Comparison of ENCODE assay signal across 17 cellular contexts in the genomic region with DNA sequence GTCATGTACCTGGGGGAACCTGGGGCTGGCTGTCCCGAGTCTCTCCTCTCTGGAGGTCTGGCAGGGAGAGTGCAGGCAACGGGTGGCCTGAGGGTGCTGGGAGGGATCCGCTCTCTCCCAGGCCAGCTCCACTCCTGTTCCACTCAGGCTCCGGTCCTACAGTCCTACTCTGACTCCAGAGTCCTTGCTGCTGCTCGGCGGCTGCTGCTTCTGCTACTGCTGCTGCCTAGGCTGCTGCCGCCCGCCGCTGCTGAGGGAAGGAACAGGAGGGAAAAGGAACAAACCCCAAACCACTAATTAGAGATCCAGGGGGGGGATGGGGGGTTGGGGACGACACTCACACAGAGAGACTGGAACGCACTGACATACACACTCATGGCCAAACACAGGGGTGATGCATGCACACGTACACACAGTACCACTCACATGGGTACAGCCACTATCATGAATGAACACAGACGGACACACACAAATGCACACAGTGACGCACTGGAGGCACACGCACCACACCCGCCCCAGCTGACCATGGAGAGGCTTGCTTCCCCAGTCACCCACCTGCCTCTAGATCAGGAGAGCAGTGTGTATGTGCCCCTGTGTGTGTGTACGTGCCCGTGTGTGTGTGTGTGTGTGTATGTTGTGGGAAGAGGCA. TPM values are rescaled to one million over a fixed set of nuclear protein-coding genes. Genes with fewer than 3 reads are reported as not detected.
DNase-seq lines count a peak whose midpoint lies in the region; ATAC-seq, FAIRE-seq and TF ChIP-seq lines count a peak whose summit lies in the region.
"Had no signal": no experiment of that assay in that cellular context is flagged by ENCODE, and none has a peak within 500 bp of the region (broad histone marks: within the 10 kb centered on the region; RNA-seq: fewer than 3 reads in every experiment).

A gene (minus strand): TSS at position 218 of the 649 bp plus-strand sequence. CDS start 708 bp downstream, outside the sequence.

- DNase-seq in A549 (ENCODE audit: low read depth in 1 of 2, low spot score in 1 of 2) (no peak), H7 (peak; percentile 63), RWPE2 (ENCODE audit: low spot score) (no peak), glutamatergic neuron (peak; percentile 36)
- no peak for DNase-seq in stimulated activated CD4-positive, alpha-beta T cell treated with anti-CD3 and anti-CD28 coated beads, Interleukin-2, amount 100 ng/mL, for 24 hours
- DNase-seq in stimulated activated CD4-positive, alpha-beta T cell treated with anti-CD3 and anti-CD28 coated beads, Interleukin-4, amount 100 ng/mL, for 24 hours: no peak
- DNase-seq: activated CD4-positive, CD25-positive, alpha-beta regulatory T cell treated with anti-CD3 and anti-CD28 coated beads, Interleukin-2, amount 50 U/mL, for 72 hours; activated T-cell treated with anti-CD3 and anti-CD28 coated beads, Interleukin-2, amount 50 U/mL, for 4 hours; anterior cingulate cortex; EL; left colon; NCI-H2171 treated with DMSO at 0.1 percent for 48 hours; nucleus accumbens; Right ventricle myocardium superior had no signal

- peaks cover 3% of the 10 kb centered on the region for H3K9me3 Mint-ChIP-seq in glutamatergic neuron (ENCODE audit: unreplicated experiment)
- H3K9me3 Mint-ChIP-seq: activated T-cell treated with anti-CD3 and anti-CD28 coated beads, Interleukin-2, amount 50 U/mL, for 4 hours had no signal

- POLR2A ChIA-PET in A549 (lab: Yijun Ruan, JAX): interaction anchor here (0.9 to 1.7 kb wide), 3 partner anchors 11 to 165 kb away, joined by 3 to 4 read pairs (median 4); a partner anchor contains a TSS

- CTCF ChIA-PET in A549 (lab: Yijun Ruan, JAX): interaction anchor here (0.8 to 21.4 kb wide), 6 partner anchors 9 to 84 kb away, joined by 3 to 638 read pairs (median 18); a partner anchor contains a TSS

- H3K4me1 Mint-ChIP-seq in glutamatergic neuron (ENCODE audit: low read depth, unreplicated experiment): peaks cover 8% of the 10 kb centered on the region

- H3K27me3 Mint-ChIP-seq in glutamatergic neuron (ENCODE audit: unreplicated experiment): peaks cover 2% of the 10 kb centered on the region

- H3K36me3 ChIP-seq in H7 (replicated peaks; ENCODE audit: control insufficient read depth, insufficient read depth, low read length): no peaks in the 10 kb centered on the region
- no peaks in the 10 kb centered on the region for H3K36me3 ChIP-seq in RWPE2 (ENCODE audit: low read depth)

- no peak for FAIRE-seq in A549 (lab: Jason Lieb, UNC)
- FAIRE-seq: GM18507 had no signal

- no peaks in the 10 kb centered on the region for H3K9me3 ChIP-seq in A549
- H3K9me3 ChIP-seq in RWPE2 (ENCODE audit: severe bottlenecking): no peaks in the 10 kb centered on the region

- 66% methylated on average over 18 of the region's 18 CpGs for WGBS in A549 (ENCODE audit: missing lambda C conversion rate)

- TF ChIP-seq RAD21 in A549 (conservative IDR thresholded peaks at IDR 0.05 in 1 of 2, IDR thresholded peaks at IDR 0.05 in 1 of 2): no peak

- no peak for TF ChIP-seq CTCF in A549 (IDR thresholded peaks at IDR 0.05)
- no peak for TF ChIP-seq CTCF in RWPE2 (IDR thresholded peaks at IDR 0.05; ENCODE audit: poor library complexity, severe bottlenecking)
- TF ChIP-seq CTCF in glutamatergic neuron (IDR thresholded peaks at IDR 0.05; ENCODE audit: partially characterized antibody, unreplicated experiment): no peak

- no peak within 1 kb of the TSS for H3K27ac Mint-ChIP-seq in glutamatergic neuron (ENCODE audit: unreplicated experiment)

- H3K27ac ChIP-seq in A549 (peak within 1 kb of the TSS in 1 of 2 experiments; percentile 34; a peak in 1 of 6 replicates), RWPE2 (ENCODE audit: poor library complexity, severe bottlenecking) (no peak within 1 kb of the TSS)

- TF ChIP-seq EP300 in A549 (IDR thresholded peaks at IDR 0.05): no peak

- no peak within 1 kb of the TSS for H3K4me2 ChIP-seq in A549

- no peaks in the 10 kb centered on the region for H3K4me1 ChIP-seq in A549
- H3K4me1 ChIP-seq in RWPE2 (ENCODE audit: insufficient read depth, poor library complexity, severe bottlenecking): no peaks in the 10 kb centered on the region

- H3K27me3 ChIP-seq in H7 (ENCODE audit: control insufficient read depth, insufficient read depth, low read length): peaks cover 16% of the 10 kb centered on the region
- H3K27me3 ChIP-seq in RWPE2 (ENCODE audit: insufficient read depth, poor library complexity, severe bottlenecking): no peaks in the 10 kb centered on the region

- H3K36me3 Mint-ChIP-seq in glutamatergic neuron (ENCODE audit: unreplicated experiment): no peaks in the 10 kb centered on the region

- H3K4me3 ChIP-seq in A549 (no peak within 1 kb of the TSS), H7 (ENCODE audit: insufficient read depth, low read depth, low read length) (peak within 1 kb of the TSS; percentile 16; the same call in 1 of the 2 replicates), RWPE2 (ENCODE audit: severe bottlenecking) (no peak within 1 kb of the TSS)

- H3K4me3 Mint-ChIP-seq in glutamatergic neuron (ENCODE audit: unreplicated experiment): no peak within 1 kb of the TSS
- H3K4me3 Mint-ChIP-seq: activated T-cell treated with anti-CD3 and anti-CD28 coated beads, Interleukin-2, amount 50 U/mL, for 4 hours had no signal

- ATAC-seq in A549 (peak; percentile 25 to 49; a peak in 5 of 6 replicates), RWPE2 (ENCODE audit: low read depth) (peak; percentile 35), HG03378 (IDR thresholded peaks at IDR 0.05; ENCODE audit: unreplicated experiment) (no peak), GM18505 (IDR thresholded peaks at IDR 0.05; ENCODE audit: unreplicated experiment) (no peak)
- ATAC-seq: activated T-cell treated with anti-CD3 and anti-CD28 coated beads, Interleukin-2, amount 50 U/mL, for 4 hours; left colon had no signal

- TF ChIP-seq POLR2A in A549 (IDR thresholded peaks at IDR 0.05; ENCODE audit: low read length): no peak
- no peak for TF ChIP-seq POLR2A in GM18505 (IDR thresholded peaks at IDR 0.05; ENCODE audit: borderline replicate concordance, extremely low read depth, insufficient read depth, insufficient read length)

TF ChIP-seq in A549, 52 proteins besides CTCF, POLR2A, EP300 and RAD21:
- no peak for TF ChIP-seq PHF8 (IDR thresholded peaks at IDR 0.05; ENCODE audit: borderline replicate concordance, low read depth)
- TF ChIP-seq, protein P1, sequence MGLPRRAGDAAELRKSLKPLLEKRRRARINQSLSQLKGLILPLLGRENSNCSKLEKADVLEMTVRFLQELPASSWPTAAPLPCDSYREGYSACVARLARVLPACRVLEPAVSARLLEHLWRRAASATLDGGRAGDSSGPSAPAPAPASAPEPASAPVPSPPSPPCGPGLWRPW (IDR thresholded peaks at IDR 0.05): no peak
- no peak for TF ChIP-seq HOXB13 (CRISPR knock-in tag; IDR thresholded peaks at IDR 0.05; ENCODE audit: low read depth)
- no peak for TF ChIP-seq NR3C1 (IDR thresholded peaks at IDR 0.05)
- TF ChIP-seq CBX8 (IDR thresholded peaks at IDR 0.05): no peak
- TF ChIP-seq, protein P2, sequence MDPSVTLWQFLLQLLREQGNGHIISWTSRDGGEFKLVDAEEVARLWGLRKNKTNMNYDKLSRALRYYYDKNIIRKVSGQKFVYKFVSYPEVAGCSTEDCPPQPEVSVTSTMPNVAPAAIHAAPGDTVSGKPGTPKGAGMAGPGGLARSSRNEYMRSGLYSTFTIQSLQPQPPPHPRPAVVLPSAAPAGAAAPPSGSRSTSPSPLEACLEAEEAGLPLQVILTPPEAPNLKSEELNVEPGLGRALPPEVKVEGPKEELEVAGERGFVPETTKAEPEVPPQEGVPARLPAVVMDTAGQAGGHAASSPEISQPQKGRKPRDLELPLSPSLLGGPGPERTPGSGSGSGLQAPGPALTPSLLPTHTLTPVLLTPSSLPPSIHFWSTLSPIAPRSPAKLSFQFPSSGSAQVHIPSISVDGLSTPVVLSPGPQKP (IDR thresholded peaks at IDR 0.05; ENCODE audit: low read depth, low read length): no peak
- no peak for TF ChIP-seq BHLHE40 (IDR thresholded peaks at IDR 0.05; ENCODE audit: low read depth, low read length)
- TF ChIP-seq MYC (IDR thresholded peaks at IDR 0.05; ENCODE audit: borderline replicate concordance, low read length): no peak
- no peak for TF ChIP-seq ZNF302 (CRISPR knock-in tag; IDR thresholded peaks at IDR 0.05)
- TF ChIP-seq CEBPB (IDR thresholded peaks at IDR 0.05): no peak
- TF ChIP-seq, protein P3, sequence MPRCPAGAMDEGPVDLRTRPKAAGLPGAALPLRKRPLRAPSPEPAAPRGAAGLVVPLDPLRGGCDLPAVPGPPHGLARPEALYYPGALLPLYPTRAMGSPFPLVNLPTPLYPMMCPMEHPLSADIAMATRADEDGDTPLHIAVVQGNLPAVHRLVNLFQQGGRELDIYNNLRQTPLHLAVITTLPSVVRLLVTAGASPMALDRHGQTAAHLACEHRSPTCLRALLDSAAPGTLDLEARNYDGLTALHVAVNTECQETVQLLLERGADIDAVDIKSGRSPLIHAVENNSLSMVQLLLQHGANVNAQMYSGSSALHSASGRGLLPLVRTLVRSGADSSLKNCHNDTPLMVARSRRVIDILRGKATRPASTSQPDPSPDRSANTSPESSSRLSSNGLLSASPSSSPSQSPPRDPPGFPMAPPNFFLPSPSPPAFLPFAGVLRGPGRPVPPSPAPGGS (IDR thresholded peaks at IDR 0.05): no peak
- no peak for TF ChIP-seq NFE2L2 (conservative IDR thresholded peaks at IDR 0.05; ENCODE audit: low read length)
TF ChIP-seq in A549: peak in this region for 0.

RNA-seq across cellular contexts. Expression of the gene that starts here (rescaled TPM):
- polyA plus RNA-seq in A549 (2011; rRNA removed) (0.05 TPM in 1 of 2 replicates, not detected in the other), A549 (2017; fragmentation: RNase III; extraction: RNeasy Plus Mini Kit Qiagen cat#74134 plus additional on column Dnase treatment) (0.03 to 0.06 TPM in 2 of 3 replicates, not detected in the other)
- polyA plus RNA-seq in A549 (2012; cell fraction: cytosol; rRNA removed): 0.01 and 0.04 TPM in 2 replicates
- polyA plus RNA-seq in A549 (2012; cell fraction: nucleus; rRNA removed): 0.09 and 0.12 TPM in 2 replicates
- 0.17 TPM in 1 of 2 replicates, not detected in the other for polyA minus RNA-seq in A549 (2011; rRNA and poly(A)+ RNA removed)
- 0.14 and 0.44 TPM in 2 replicates for total RNA-seq in H7 (2014; rRNA removed; shearing (Covaris generic))
- not detected for total RNA-seq in glutamatergic neuron (ENCODE audit: unreplicated experiment)
- total RNA-seq: activated T-cell treated with anti-CD3 and anti-CD28 coated beads, Interleukin-2, amount 50 U/mL, for 4 hours; left colon; Right ventricle myocardium superior had no signal

Comparison
In these comparisons a context has a peak if more than half of its experiments do, and no peak if none do; other contexts are left out.
1. Peak in ATAC-seq in A549; RNA of the gene not detected or under 1 TPM.
2. Peak in DNase-seq and H3K4me3 ChIP-seq in H7; RNA of the gene not detected or under 1 TPM.
3. Peak in DNase-seq in glutamatergic neuron; RNA of the gene not detected or under 1 TPM.